Comparison of ENCODE assay signal across 20 cellular contexts in genomic region chr13:29539866-29540265, GRCh38. TPM values are rescaled to one million over a fixed set of nuclear protein-coding genes. Genes with fewer than 3 reads are reported as not detected.
DNase-seq lines count a peak whose midpoint lies in the region; ATAC-seq and TF ChIP-seq lines count a peak whose summit lies in the region.
"Had no signal": no experiment of that assay in that cellular context is flagged by ENCODE, and none has a peak within 500 bp of the region (broad histone marks: within the 10 kb centered on the region; RNA-seq: fewer than 3 reads in every experiment).

No MANE protein-coding gene starts in this region.

- H3K27ac ChIP-seq in PC-3 (ENCODE audit: low read length) (no peak overlapping the region), foreskin keratinocyte (peak overlapping the region; percentile 0), stomach smooth muscle (ENCODE audit: low read length) (peak overlapping the region; percentile 70), RWPE1 (no peak overlapping the region), right cardiac atrium (ENCODE audit: low read length) (no peak overlapping the region)
- H3K27ac ChIP-seq: PC-9, SJSA1 had no signal

- no peaks in the 10 kb centered on the region for H3K27me3 Mint-ChIP-seq in activated naive CD8-positive, alpha-beta T cell
- H3K27me3 Mint-ChIP-seq in activated naive CD8-positive, alpha-beta T cell treated with anti-CD3 and anti-CD28 coated beads, Interleukin-2, amount 50 U/mL, for 24 hours, result no peaks in the 10 kb centered on the region
- H3K27me3 Mint-ChIP-seq in activated CD4-positive, alpha-beta T cell treated with anti-CD3 and anti-CD28 coated beads, Interleukin-2, amount 10 ng/mL, durations not matched to agents 7 days and 5 days, result no peaks in the 10 kb centered on the region
- H3K27me3 Mint-ChIP-seq: CD4-positive, alpha-beta memory T cell had no signal

- H3K4me3 ChIP-seq in PC-3 (ENCODE audit: low read length) (no peak overlapping the region), stomach smooth muscle (ENCODE audit: low read length in 2 of 2) (no peak overlapping the region), right cardiac atrium (ENCODE audit: low read length) (no peak overlapping the region)
- H3K4me3 ChIP-seq: GM12878, PC-9, SJSA1 had no signal

- H3K4me3 Mint-ChIP-seq in activated naive CD8-positive, alpha-beta T cell, result no peak overlapping the region
- no peak overlapping the region for H3K4me3 Mint-ChIP-seq in activated naive CD8-positive, alpha-beta T cell treated with anti-CD3 and anti-CD28 coated beads, Interleukin-2, amount 50 U/mL, for 24 hours
- H3K4me3 Mint-ChIP-seq in activated CD4-positive, alpha-beta T cell treated with anti-CD3 and anti-CD28 coated beads, Interleukin-2, amount 10 ng/mL, durations not matched to agents 7 days and 5 days, result no peak overlapping the region
- H3K4me3 Mint-ChIP-seq: CD4-positive, alpha-beta memory T cell had no signal

- intact Hi-C loops in PC-3 (cut with micrococcal nuclease), result no loop called here
- intact Hi-C loops in right cardiac atrium (cut with DNase I), result no loop called here

- H3K4me2 ChIP-seq in PC-3 (ENCODE audit: low read length), result no peak overlapping the region
- H3K4me2 ChIP-seq: PC-9 had no signal

- BruUV-seq in PC-3 (replicated peaks; lab: Mats Ljungman, UMichigan), result no TSS peak

- no peaks in the 10 kb centered on the region for H3K36me3 Mint-ChIP-seq in activated naive CD8-positive, alpha-beta T cell
- peaks cover 49% of the 10 kb centered on the region for H3K36me3 Mint-ChIP-seq in activated naive CD8-positive, alpha-beta T cell treated with anti-CD3 and anti-CD28 coated beads, Interleukin-2, amount 50 U/mL, for 24 hours (ENCODE audit: low read depth)
- H3K36me3 Mint-ChIP-seq in activated CD4-positive, alpha-beta T cell treated with anti-CD3 and anti-CD28 coated beads, Interleukin-2, amount 10 ng/mL, durations not matched to agents 7 days and 5 days (ENCODE audit: low read depth), result peaks cover 18% of the 10 kb centered on the region

- H3K36me3 ChIP-seq in PC-3 (ENCODE audit: low read depth, low read length) (peaks cover 15% of the 10 kb centered on the region), stomach smooth muscle (ENCODE audit: control insufficient read depth in 2 of 2, insufficient read depth in 2 of 2, low read length in 2 of 2) (no peaks in the 10 kb centered on the region)

- H3K9me2 ChIP-seq in PC-3 (replicated peaks; ENCODE audit: low read length), result no peaks in the 10 kb centered on the region

- H3K4me1 ChIP-seq in PC-3 (ENCODE audit: insufficient read depth, low read length) (peaks cover 4% of the 10 kb centered on the region; the same call in 1 of the 2 replicates), foreskin keratinocyte (no peaks in the 10 kb centered on the region), stomach smooth muscle (ENCODE audit: control insufficient read depth, insufficient read depth, low read length) (peaks cover 28% of the 10 kb centered on the region), right cardiac atrium (ENCODE audit: control insufficient read depth, insufficient read depth, low read length) (no peaks in the 10 kb centered on the region)

- ATAC-seq in activated naive CD8-positive, alpha-beta T cell treated with anti-CD3 and anti-CD28 coated beads, Interleukin-2, amount 50 U/mL, for 24 hours, result no peak
- no peak for ATAC-seq in PC-3
- peak; percentile 14 for ATAC-seq in foreskin keratinocyte
- ATAC-seq in right cardiac atrium, result no peak
- ATAC-seq: GM12878, HCT116 had no signal

- no peak for DNase-seq in activated naive CD8-positive, alpha-beta T cell treated with anti-CD3 and anti-CD28 coated beads, Interleukin-2, amount 50 U/mL, for 24 hours
- DNase-seq in PC-3 (peak; percentile 13), foreskin keratinocyte (no peak), RWPE1 (ENCODE audit: low spot score) (no peak), right cardiac atrium (no peak)
- DNase-seq in activated CD4-positive, alpha-beta T cell treated with anti-CD3 and anti-CD28 coated beads, Interleukin-2, amount 10 ng/mL, durations not matched to agents 7 days and 5 days, result no peak
- DNase-seq: BE2C; CD4-positive, alpha-beta memory T cell; EL; NCI-H1105 treated with DMSO at 0.1 percent for 48 hours; NCI-H1694; NCI-H226; NCI-H524; NCI-H82; PC-9 had no signal

- POLR2A ChIA-PET in PC-3 (lab: Charles Lee; ENCODE audit: unreplicated experiment) (no interaction called here), RWPE1 (lab: Yijun Ruan, JAX; ENCODE audit: low non-redundant PET) (no interaction called here)
- POLR2A ChIA-PET in activated CD4-positive, alpha-beta T cell treated with anti-CD3 and anti-CD28 coated beads, Interleukin-2, amount 10 ng/mL, durations not matched to agents 7 days and 5 days (lab: Charles Lee), result no interaction called here

- peaks cover 49% of the 10 kb centered on the region for H3K79me2 ChIP-seq in PC-3 (ENCODE audit: low read length)

- H2AFZ ChIP-seq in PC-3 (ENCODE audit: low read length), result no peak overlapping the region
- H2AFZ ChIP-seq: PC-9 had no signal

- H4K20me1 ChIP-seq in PC-3 (ENCODE audit: low read length), result 0 out of 2 replicates have a peak, but pooled peaks cover 4% of the 10 kb centered on the region

- TF ChIP-seq CTCF in PC-3 (conservative IDR thresholded peaks at IDR 0.05; ENCODE audit: low read depth, low read length) (no peak), foreskin keratinocyte (conservative IDR thresholded peaks at IDR 0.05) (no peak), RWPE1 (conservative IDR thresholded peaks at IDR 0.05; ENCODE audit: low read depth) (no peak)

- H3K9me3 ChIP-seq in PC-3 (ENCODE audit: low read length), result no peaks in the 10 kb centered on the region
- H3K9me3 ChIP-seq in stomach smooth muscle (ENCODE audit: control insufficient read depth in 2 of 2, low read length in 2 of 2), result no peaks in the 10 kb centered on the region
- H3K9me3 ChIP-seq in right cardiac atrium (ENCODE audit: control insufficient read depth, low read length), result no peaks in the 10 kb centered on the region
- H3K9me3 ChIP-seq: BE2C, SJSA1 had no signal

- H3K9ac ChIP-seq in PC-3 (ENCODE audit: low read length) (no peak overlapping the region), stomach smooth muscle (ENCODE audit: low read length in 2 of 2) (no peak overlapping the region)

- no peaks in the 10 kb centered on the region for H3F3A ChIP-seq in PC-3 (ENCODE audit: low read length, unreplicated experiment)

- H3K27ac Mint-ChIP-seq in activated naive CD8-positive, alpha-beta T cell, result peak overlapping the region; percentile 16
- no peak overlapping the region for H3K27ac Mint-ChIP-seq in activated naive CD8-positive, alpha-beta T cell treated with anti-CD3 and anti-CD28 coated beads, Interleukin-2, amount 50 U/mL, for 24 hours
- no peak overlapping the region for H3K27ac Mint-ChIP-seq in activated CD4-positive, alpha-beta T cell treated with anti-CD3 and anti-CD28 coated beads, Interleukin-2, amount 10 ng/mL, durations not matched to agents 7 days and 5 days

- peaks cover 24% of the 10 kb centered on the region for H3K4me1 Mint-ChIP-seq in activated naive CD8-positive, alpha-beta T cell (ENCODE audit: low read depth)
- peaks cover 49% of the 10 kb centered on the region for H3K4me1 Mint-ChIP-seq in activated naive CD8-positive, alpha-beta T cell treated with anti-CD3 and anti-CD28 coated beads, Interleukin-2, amount 50 U/mL, for 24 hours
- peaks cover 30% of the 10 kb centered on the region for H3K4me1 Mint-ChIP-seq in activated CD4-positive, alpha-beta T cell treated with anti-CD3 and anti-CD28 coated beads, Interleukin-2, amount 10 ng/mL, durations not matched to agents 7 days and 5 days

- WGBS in right cardiac atrium, result 96% methylated on average over 2 of the region's 2 CpGs

- no peaks in the 10 kb centered on the region for H3K27me3 ChIP-seq in PC-3 (ENCODE audit: low read length)
- H3K27me3 ChIP-seq in foreskin keratinocyte, result no peaks in the 10 kb centered on the region
- H3K27me3 ChIP-seq in stomach smooth muscle (ENCODE audit: control insufficient read depth in 1 of 2, insufficient read depth in 2 of 2, low read length in 2 of 2), result no peaks in the 10 kb centered on the region
- no peaks in the 10 kb centered on the region for H3K27me3 ChIP-seq in right cardiac atrium (ENCODE audit: control insufficient read depth, insufficient read depth)
- H3K27me3 ChIP-seq: BE2C, SJSA1 had no signal

- CTCF ChIA-PET in PC-3 (lab: Charles Lee), result no interaction called here
- CTCF ChIA-PET in RWPE1 (lab: Yijun Ruan, JAX), result no interaction called here
- CTCF ChIA-PET in activated CD4-positive, alpha-beta T cell treated with anti-CD3 and anti-CD28 coated beads, Interleukin-2, amount 10 ng/mL, durations not matched to agents 7 days and 5 days (lab: Charles Lee), result no interaction called here

- H3K9me3 Mint-ChIP-seq in activated naive CD8-positive, alpha-beta T cell (ENCODE audit: low read depth), result no peaks in the 10 kb centered on the region
- H3K9me3 Mint-ChIP-seq in activated naive CD8-positive, alpha-beta T cell treated with anti-CD3 and anti-CD28 coated beads, Interleukin-2, amount 50 U/mL, for 24 hours, result no peaks in the 10 kb centered on the region
- H3K9me3 Mint-ChIP-seq in activated CD4-positive, alpha-beta T cell treated with anti-CD3 and anti-CD28 coated beads, Interleukin-2, amount 10 ng/mL, durations not matched to agents 7 days and 5 days, result no peaks in the 10 kb centered on the region
- H3K9me3 Mint-ChIP-seq: CD4-positive, alpha-beta memory T cell had no signal

RNA-seq across cellular contexts. Expression of gene SLC7A1, which starts 55.6 kb away (rescaled TPM):
- 19.5 and 29.3 TPM in 2 replicates for total RNA-seq in PC-3 (2014; rRNA removed)
- 69.8 and 76.2 TPM in 2 replicates for total RNA-seq in foreskin keratinocyte
- polyA plus RNA-seq in foreskin keratinocyte, result 20.2 and 25.3 TPM in 2 replicates
- total RNA-seq in activated CD4-positive, alpha-beta T cell treated with anti-CD3 and anti-CD28 coated beads, Interleukin-2, amount 10 ng/mL, durations not matched to agents 7 days and 5 days, result 10 to 100 TPM; 64.5 to 77.5 TPM
- total RNA-seq in right cardiac atrium, result 10 to 100 TPM; 10.4 to 43.1 (median 13.9) TPM
- 4.5 TPM for polyA plus RNA-seq in right cardiac atrium

Comparison
In these comparisons a context has a peak if more than half of its experiments do, and no peak if none do; other contexts are left out.
1. H3K27ac ChIP-seq: peak in foreskin keratinocyte (single experiment) and stomach smooth muscle (single experiment); none in PC-3 (single experiment), RWPE1 (single experiment) and right cardiac atrium (single experiment).